Comparison of ENCODE assay signal across 22 cellular contexts in the genomic region with DNA sequence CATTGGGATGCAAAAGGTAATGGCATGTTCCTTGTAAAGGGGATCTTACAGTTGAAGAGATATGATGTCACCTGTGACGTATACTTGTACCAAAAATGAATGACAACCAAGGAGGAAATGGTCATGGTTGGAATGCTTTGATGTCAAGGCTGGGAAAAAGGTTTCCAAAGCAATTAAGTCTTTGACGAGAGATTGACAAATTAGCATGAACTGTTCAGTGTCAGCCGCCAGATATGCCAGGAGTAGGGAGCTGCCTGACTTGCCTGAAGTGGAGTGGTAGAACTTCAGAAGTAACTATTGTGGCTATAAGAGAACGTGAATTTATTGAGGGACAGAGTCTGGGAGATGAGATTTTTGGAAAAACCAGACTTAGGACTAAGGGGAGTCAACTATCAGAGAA.
DNase-seq lines count a peak whose midpoint lies in the region; ATAC-seq and TF ChIP-seq lines count a peak whose summit lies in the region.
"Had no signal": no experiment of that assay in that cellular context is flagged by ENCODE, and none has a peak within 500 bp of the region (broad histone marks: within the 10 kb centered on the region; RNA-seq: fewer than 3 reads in every experiment).

No MANE protein-coding gene starts in this region.

- peaks cover 18% of the 10 kb centered on the region for H3K4me1 Mint-ChIP-seq in stimulated activated naive CD8-positive, alpha-beta T cell treated with anti-CD3 and anti-CD28 coated beads, Interleukin-15, Interleukin-2, amounts not matched to agents 100 ng/mL and 50 ng/mL, for 24 hours (ENCODE audit: low read depth)
- H3K4me1 Mint-ChIP-seq in stimulated activated naive CD8-positive, alpha-beta T cell treated with anti-CD3 and anti-CD28 coated beads, Interleukin-15, amount 100 ng/mL, for 72 hours, result peaks cover 17% of the 10 kb centered on the region
- H3K4me1 Mint-ChIP-seq in immature natural killer cell, result peaks cover 29 to 68% of the 10 kb centered on the region in 2 donors

- H3K4me3 ChIP-seq in Panc1 (ENCODE audit: low read depth in 2 of 2, low read length in 2 of 2) (no peak overlapping the region), upper lobe of right lung (no peak overlapping the region)
- H3K4me3 ChIP-seq: A549; BLaER1 treated with 17β-estradiol and CSF1 and Interleukin-3, amounts not matched to agents 10 nM and 100 nM had no signal

- H3K9me3 ChIP-seq in Panc1 (ENCODE audit: control insufficient read depth, insufficient read depth, low read depth, low read length), result no peaks in the 10 kb centered on the region
- no peaks in the 10 kb centered on the region for H3K9me3 ChIP-seq in upper lobe of right lung
- H3K9me3 ChIP-seq: A549; BLaER1 treated with 17β-estradiol and CSF1 and Interleukin-3, amounts not matched to agents 10 nM and 100 nM had no signal

- CTCF ChIA-PET in Panc1 (lab: Charles Lee), result no interaction called here

- no peaks in the 10 kb centered on the region for H3K27me3 ChIP-seq in Panc1 (ENCODE audit: control insufficient read depth, insufficient read depth, low read length)
- H3K27me3 ChIP-seq in upper lobe of right lung, result no peaks in the 10 kb centered on the region
- H3K27me3 ChIP-seq: BLaER1 treated with 17β-estradiol and CSF1 and Interleukin-3, amounts not matched to agents 10 nM and 100 nM had no signal

- H3K36me3 ChIP-seq in Panc1 (ENCODE audit: control insufficient read depth, insufficient read depth, low read length) (peaks cover 21% of the 10 kb centered on the region), upper lobe of right lung (peaks cover 21% of the 10 kb centered on the region)

- H3K4me1 ChIP-seq in Panc1 (ENCODE audit: control insufficient read depth, insufficient read depth, low read length), result no peaks in the 10 kb centered on the region
- H3K4me1 ChIP-seq in upper lobe of right lung, result no peaks in the 10 kb centered on the region
- H3K4me1 ChIP-seq: BLaER1 treated with 17β-estradiol and CSF1 and Interleukin-3, amounts not matched to agents 10 nM and 100 nM had no signal

- in situ Hi-C loops in Panc1 (cut with HindIII; ENCODE audit: low pct_unique_long_range_greater_than_20kb, low sequenced_read_pairs), result no loop called here

- TF ChIP-seq CTCF in Panc1 (IDR thresholded peaks at IDR 0.05) (no peak), upper lobe of right lung (IDR thresholded peaks at IDR 0.05) (no peak)

- BruUV-seq in Panc1 (replicated peaks; lab: Mats Ljungman, UMichigan), result TSS peak; percentile 8

- H3K27ac ChIP-seq in Panc1 (ENCODE audit: low read length) (no peak overlapping the region), upper lobe of right lung (no peak overlapping the region)
- H3K27ac ChIP-seq: A549; BLaER1 treated with 17β-estradiol and CSF1 and Interleukin-3, amounts not matched to agents 10 nM and 100 nM had no signal

- H3K27ac Mint-ChIP-seq in stimulated activated naive CD8-positive, alpha-beta T cell treated with anti-CD3 and anti-CD28 coated beads, Interleukin-15, Interleukin-2, amounts not matched to agents 100 ng/mL and 50 ng/mL, for 24 hours, result peak overlapping the region; percentile 16
- H3K27ac Mint-ChIP-seq in stimulated activated naive CD8-positive, alpha-beta T cell treated with anti-CD3 and anti-CD28 coated beads, Interleukin-15, amount 100 ng/mL, for 72 hours, result no peak overlapping the region
- H3K27ac Mint-ChIP-seq in immature natural killer cell, result peak overlapping the region in 4 of 6 donors; percentile 6 to 86 (median 64)

- no peak for ATAC-seq in stimulated activated naive CD8-positive, alpha-beta T cell treated with anti-CD3 and anti-CD28 coated beads, Interleukin-15, amount 100 ng/mL, for 72 hours
- ATAC-seq in Panc1, result no peak
- ATAC-seq in GM18520 (IDR thresholded peaks at IDR 0.05; ENCODE audit: unreplicated experiment), result no peak
- ATAC-seq in upper lobe of right lung, result no peak
- ATAC-seq: A549 had no signal

- H3K9me3 Mint-ChIP-seq in stimulated activated naive CD8-positive, alpha-beta T cell treated with anti-CD3 and anti-CD28 coated beads, Interleukin-15, Interleukin-2, amounts not matched to agents 100 ng/mL and 50 ng/mL, for 24 hours, result no peaks in the 10 kb centered on the region
- no peaks in the 10 kb centered on the region for H3K9me3 Mint-ChIP-seq in stimulated activated naive CD8-positive, alpha-beta T cell treated with anti-CD3 and anti-CD28 coated beads, Interleukin-15, amount 100 ng/mL, for 72 hours
- H3K9me3 Mint-ChIP-seq in immature natural killer cell, result no peaks in the 10 kb centered on the region
- H3K9me3 Mint-ChIP-seq: CD4-positive, alpha-beta memory T cell had no signal

- POLR2A ChIA-PET in Panc1 (lab: Charles Lee), result no interaction called here

- no peak for DNase-seq in stimulated activated naive CD8-positive, alpha-beta T cell treated with anti-CD3 and anti-CD28 coated beads, Interleukin-15, amount 100 ng/mL, for 72 hours
- DNase-seq in Panc1 (ENCODE audit: low read depth, low spot score) (no peak), immature natural killer cell (no peak), T1000 (lab: John Stamatoyannopoulos, UW) (no peak), upper lobe of right lung (no peak)
- DNase-seq: AML-193; CD4-positive, alpha-beta memory T cell; COR-L47; GDM1; NCI-H1092; NCI-H1436; NCI-H187; NCI-H2081 treated with DMSO at 0.1 percent for 48 hours; NCI-H2171; NCI-H226; NCI-H510A; NCI-H69; SK-N-SH had no signal

- intact Hi-C loops in Panc1 (cut with micrococcal nuclease; ENCODE audit: unreplicated experiment), result no loop called here
- intact Hi-C loops in upper lobe of right lung (cut with DNase I), result no loop called here

- no peaks in the 10 kb centered on the region for H3K27me3 Mint-ChIP-seq in stimulated activated naive CD8-positive, alpha-beta T cell treated with anti-CD3 and anti-CD28 coated beads, Interleukin-15, Interleukin-2, amounts not matched to agents 100 ng/mL and 50 ng/mL, for 24 hours
- H3K27me3 Mint-ChIP-seq in stimulated activated naive CD8-positive, alpha-beta T cell treated with anti-CD3 and anti-CD28 coated beads, Interleukin-15, amount 100 ng/mL, for 72 hours, result no peaks in the 10 kb centered on the region
- peaks cover 0 to 3% (median 3%) of the 10 kb centered on the region in 3 donors for H3K27me3 Mint-ChIP-seq in immature natural killer cell (ENCODE audit: low read depth in 3 of 3)
- H3K27me3 Mint-ChIP-seq: CD4-positive, alpha-beta memory T cell had no signal

- no peak overlapping the region for H3K4me3 Mint-ChIP-seq in stimulated activated naive CD8-positive, alpha-beta T cell treated with anti-CD3 and anti-CD28 coated beads, Interleukin-15, Interleukin-2, amounts not matched to agents 100 ng/mL and 50 ng/mL, for 24 hours
- no peak overlapping the region for H3K4me3 Mint-ChIP-seq in stimulated activated naive CD8-positive, alpha-beta T cell treated with anti-CD3 and anti-CD28 coated beads, Interleukin-15, amount 100 ng/mL, for 72 hours
- no peak overlapping the region for H3K4me3 Mint-ChIP-seq in immature natural killer cell
- H3K4me3 Mint-ChIP-seq: CD4-positive, alpha-beta memory T cell had no signal

- peaks cover 71% of the 10 kb centered on the region for H3K36me3 Mint-ChIP-seq in stimulated activated naive CD8-positive, alpha-beta T cell treated with anti-CD3 and anti-CD28 coated beads, Interleukin-15, Interleukin-2, amounts not matched to agents 100 ng/mL and 50 ng/mL, for 24 hours (ENCODE audit: low read depth)
- peaks cover 9 to 24% (median 22%) of the 10 kb centered on the region in 3 donors for H3K36me3 Mint-ChIP-seq in immature natural killer cell

Comparison
In these comparisons a context has a peak if more than half of its experiments do, and no peak if none do; other contexts are left out.
1. H3K27ac Mint-ChIP-seq: peak in stimulated activated naive CD8-positive, alpha-beta T cell treated with anti-CD3 and anti-CD28 coated beads, Interleukin-15, Interleukin-2, amounts not matched to agents 100 ng/mL and 50 ng/mL, for 24 hours (single experiment) and immature natural killer cell (4 of 6); none in stimulated activated naive CD8-positive, alpha-beta T cell treated with anti-CD3 and anti-CD28 coated beads, Interleukin-15, amount 100 ng/mL, for 72 hours (0 of 2).